20 cellular contexts compared by ENCODE assay signal in the genomic region with DNA sequence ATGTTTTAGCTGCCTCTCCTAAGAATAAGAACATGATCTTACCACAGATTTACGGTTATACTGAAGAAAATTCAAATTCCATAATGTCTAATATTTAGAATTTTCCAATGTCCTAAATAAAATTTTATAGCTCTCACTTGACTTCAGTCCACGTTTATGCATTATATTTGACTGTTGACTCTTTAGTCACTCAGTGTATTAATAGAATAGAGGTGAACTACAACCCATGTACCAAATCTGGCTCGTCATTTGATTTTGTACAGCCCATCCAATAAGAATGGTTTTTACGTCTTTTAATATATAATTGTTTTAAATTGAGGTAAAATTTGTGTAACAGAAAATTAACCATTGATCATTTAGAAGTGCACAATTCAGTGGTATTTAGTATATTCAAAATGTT. TPM values are rescaled to one million over a fixed set of nuclear protein-coding genes. Genes with fewer than 3 reads are reported as not detected.
DNase-seq lines count a peak whose midpoint lies in the region; ATAC-seq and TF ChIP-seq lines count a peak whose summit lies in the region.
"Had no signal": no experiment of that assay in that cellular context is flagged by ENCODE, and none has a peak within 500 bp of the region (broad histone marks: within the 10 kb centered on the region; RNA-seq: fewer than 3 reads in every experiment).

No MANE protein-coding gene starts in this region.

- H4K20me1 ChIP-seq in OCI-LY7 (ENCODE audit: insufficient read depth, low read length) (no peaks in the 10 kb centered on the region), neural progenitor cell (ENCODE audit: low read depth) (peaks cover 47% of the 10 kb centered on the region)

- CTCF ChIA-PET in OCI-LY7 (lab: Charles Lee; ENCODE audit: unreplicated experiment), result no interaction called here

- ATAC-seq in T-helper 17 cell (no peak), psoas muscle (peak; percentile 56 to 86 (median 70)), GM19455 (IDR thresholded peaks at IDR 0.05; ENCODE audit: unreplicated experiment) (no peak)
- ATAC-seq: A549; CD8-positive, alpha-beta T cell had no signal

- H3K27me3 ChIP-seq in psoas muscle (ENCODE audit: insufficient read depth in 3 of 3, low read length in 2 of 3) (no peaks in the 10 kb centered on the region), neural progenitor cell (no peaks in the 10 kb centered on the region)
- H3K27me3 ChIP-seq: BLaER1 treated with 17β-estradiol and CSF1 and Interleukin-3, amounts not matched to agents 10 nM and 100 nM had no signal

- H3K9me3 Mint-ChIP-seq in endothelial cell (ENCODE audit: unreplicated experiment) (no peaks in the 10 kb centered on the region), neural progenitor cell (no peaks in the 10 kb centered on the region)
- H3K9me3 Mint-ChIP-seq: CD4-positive, alpha-beta T cell; CD8-positive, alpha-beta T cell had no signal

- H3F3A ChIP-seq in neural progenitor cell (ENCODE audit: low read depth), result peaks cover 3% of the 10 kb centered on the region

- H3K27ac ChIP-seq in OCI-LY7 (ENCODE audit: low read depth, low read length, poor library complexity, severe bottlenecking) (no peak overlapping the region), psoas muscle (no peak overlapping the region), neural progenitor cell (no peak overlapping the region)
- H3K27ac ChIP-seq: 22Rv1; A549; BLaER1 treated with 17β-estradiol and CSF1 and Interleukin-3, amounts not matched to agents 10 nM and 100 nM; C4-2B had no signal

- H3K79me2 ChIP-seq in OCI-LY7 (ENCODE audit: insufficient read depth, low read depth, low read length), result peaks cover 58% of the 10 kb centered on the region
- H3K79me2 ChIP-seq in neural progenitor cell (ENCODE audit: low read depth), result peaks cover 97% of the 10 kb centered on the region

- intact Hi-C loops in OCI-LY7 (cut with micrococcal nuclease; ENCODE audit: unreplicated experiment) (no loop called here), psoas muscle (cut with DNase I) (no loop called here)

- no peak overlapping the region for H2AFZ ChIP-seq in OCI-LY7 (ENCODE audit: low read length)
- no peak overlapping the region for H2AFZ ChIP-seq in neural progenitor cell (replicated peaks)

- WGBS in psoas muscle, 3 donors, result 63 to 67% (median 67%) methylated on average over 4 of the region's 4 CpGs

- H3K36me3 ChIP-seq in OCI-LY7 (ENCODE audit: insufficient read depth, low read length) (peaks cover 63% of the 10 kb centered on the region), psoas muscle (ENCODE audit: insufficient read depth in 1 of 2, low read depth in 1 of 2) (peaks cover 0 to 41% of the 10 kb centered on the region in 2 donors), neural progenitor cell (peaks cover 8% of the 10 kb centered on the region)

- POLR2A ChIA-PET in OCI-LY7 (lab: Charles Lee), result no interaction called here

- H3K4me1 Mint-ChIP-seq in T-helper 17 cell (peaks cover 9% of the 10 kb centered on the region), endothelial cell (ENCODE audit: unreplicated experiment) (no peaks in the 10 kb centered on the region), neural progenitor cell (no peaks in the 10 kb centered on the region)

- peaks cover 2% of the 10 kb centered on the region for H3K36me3 Mint-ChIP-seq in T-helper 17 cell (ENCODE audit: low read depth)
- H3K36me3 Mint-ChIP-seq in endothelial cell (ENCODE audit: low read depth, unreplicated experiment), result peaks cover 10% of the 10 kb centered on the region
- peaks cover 18% of the 10 kb centered on the region for H3K36me3 Mint-ChIP-seq in neural progenitor cell

- TSS peak; percentile 2 for BruUV-seq in OCI-LY7 (replicated peaks; lab: Mats Ljungman, UMichigan)

- H3K4me2 ChIP-seq in OCI-LY7 (ENCODE audit: low read length) (no peak overlapping the region), neural progenitor cell (no peak overlapping the region)
- H3K4me2 ChIP-seq: A549; BLaER1 treated with 17β-estradiol and CSF1 and Interleukin-3, amounts not matched to agents 10 nM and 100 nM had no signal

- TF ChIP-seq CTCF in OCI-LY7 (conservative IDR thresholded peaks at IDR 0.05; ENCODE audit: low read length), result no peak
- no peak for TF ChIP-seq CTCF in endothelial cell (IDR thresholded peaks at IDR 0.05; ENCODE audit: unreplicated experiment)
- TF ChIP-seq CTCF in psoas muscle (IDR thresholded peaks at IDR 0.05), result no peak
- no peak for TF ChIP-seq CTCF in neural progenitor cell (IDR thresholded peaks at IDR 0.05)

- H3K4me3 ChIP-seq in OCI-LY7 (ENCODE audit: low read depth, low read length, poor library complexity, severe bottlenecking) (no peak overlapping the region), psoas muscle (no peak overlapping the region), neural progenitor cell (no peak overlapping the region)
- H3K4me3 ChIP-seq: A549; BLaER1 treated with 17β-estradiol and CSF1 and Interleukin-3, amounts not matched to agents 10 nM and 100 nM had no signal

- no peaks in the 10 kb centered on the region for H3K9me2 ChIP-seq in OCI-LY7 (ENCODE audit: insufficient read depth, low read length)

- peak overlapping the region; percentile 53 for H3K27ac Mint-ChIP-seq in T-helper 17 cell
- no peak overlapping the region for H3K27ac Mint-ChIP-seq in endothelial cell (ENCODE audit: unreplicated experiment)
- no peak overlapping the region for H3K27ac Mint-ChIP-seq in neural progenitor cell
- H3K27ac Mint-ChIP-seq: B cell; CD4-positive, alpha-beta T cell; CD8-positive, alpha-beta T cell had no signal

- H3K27me3 Mint-ChIP-seq in T-helper 17 cell, result no peaks in the 10 kb centered on the region
- no peaks in the 10 kb centered on the region for H3K27me3 Mint-ChIP-seq in endothelial cell (ENCODE audit: unreplicated experiment)
- H3K27me3 Mint-ChIP-seq in neural progenitor cell (ENCODE audit: insufficient read depth, low read depth), result peaks cover 3% of the 10 kb centered on the region
- H3K27me3 Mint-ChIP-seq: B cell; CD4-positive, alpha-beta T cell had no signal

- H3K4me3 Mint-ChIP-seq in T-helper 17 cell, result no peak overlapping the region
- peak overlapping the region; percentile 27 for H3K4me3 Mint-ChIP-seq in endothelial cell (ENCODE audit: unreplicated experiment)
- no peak overlapping the region for H3K4me3 Mint-ChIP-seq in neural progenitor cell
- H3K4me3 Mint-ChIP-seq: B cell; CD4-positive, alpha-beta T cell; CD8-positive, alpha-beta T cell had no signal

- H3K9me3 ChIP-seq in OCI-LY7 (ENCODE audit: low read length) (no peaks in the 10 kb centered on the region), T-helper 17 cell (ENCODE audit: control insufficient read depth, low read length, poor library complexity, severe bottlenecking) (no peaks in the 10 kb centered on the region), psoas muscle (no peaks in the 10 kb centered on the region), neural progenitor cell (ENCODE audit: low read depth) (no peaks in the 10 kb centered on the region)
- H3K9me3 ChIP-seq: A549, Caco-2 had no signal

- no peak for DNase-seq in OCI-LY7 (ENCODE audit: low spot score)
- DNase-seq in T-helper 17 cell, result no peak
- DNase-seq in endothelial cell (ENCODE audit: low spot score), result no peak
- no peak for DNase-seq in psoas muscle
- no peak for DNase-seq in cortex of kidney (lab: John Stamatoyannopoulos, UW)
- DNase-seq in effector CD4-positive, alpha-beta T cell, result no peak
- no peak for DNase-seq in neural progenitor cell (ENCODE audit: low spot score)
- DNase-seq: AML-193; Caco-2; Calu3; CD4-positive, alpha-beta T cell; CD8-positive, alpha-beta T cell; DMS79 treated with DMSO at 0.1 percent for 48 hours; GF-D8 had no signal

- H3K4me1 ChIP-seq in OCI-LY7 (ENCODE audit: insufficient read depth, low read length, poor library complexity, severe bottlenecking), result no peaks in the 10 kb centered on the region
- peaks cover 4% of the 10 kb centered on the region for H3K4me1 ChIP-seq in psoas muscle
- H3K4me1 ChIP-seq in neural progenitor cell, result no peaks in the 10 kb centered on the region
- H3K4me1 ChIP-seq: A549, Caco-2 had no signal

- H3K9ac ChIP-seq in neural progenitor cell, result no peak overlapping the region
- H3K9ac ChIP-seq: BLaER1 treated with 17β-estradiol and CSF1 and Interleukin-3, amounts not matched to agents 10 nM and 100 nM had no signal

RNA-seq across cellular contexts. Expression of a gene that starts 34.9 kb away (rescaled TPM):
- total RNA-seq in OCI-LY7 (2014; rRNA removed; shearing (Covaris generic)), result 25.4 and 31.7 TPM in 2 replicates
- total RNA-seq in OCI-LY7 (2022) (62.5 and 66.2 TPM in 2 replicates), T-helper 17 cell (100 to 1,000 TPM; 366 to 425 TPM), endothelial cell (ENCODE audit: unreplicated experiment) (76.9 TPM), psoas muscle (10 to 100 TPM; 51.1 to 61.4 (median 54.5) TPM), neural progenitor cell (ENCODE audit: low replicate concordance) (38.8 and 49.5 TPM in 2 replicates)
- polyA plus RNA-seq in psoas muscle, result 10 to 100 TPM; 26.6 to 67.9 (median 28.0) TPM

Comparison
In these comparisons a context has a peak if more than half of its experiments do, and no peak if none do; other contexts are left out.
1. ATAC-seq: peak in psoas muscle (4 of 4); none in T-helper 17 cell (single experiment) and GM19455 (single experiment).